7 cellular contexts compared by ENCODE assay signal in genomic region chr15:82327372-82327771, GRCh38. TPM values are rescaled to one million over a fixed set of nuclear protein-coding genes. Genes with fewer than 3 reads are reported as not detected.
A peak's percentile ranks its signal among the peaks of the same experiment; 100 is the strongest.
DNase-seq lines count a peak whose midpoint lies in the region; ATAC-seq, FAIRE-seq and TF ChIP-seq lines count a peak whose summit lies in the region.
"Not testable (repeated sequence)": the region's sequence is repeated elsewhere in the genome, so short reads cannot be mapped to it uniquely, and the experiment has no call there.
"Had no signal": no experiment of that assay in that cellular context is flagged by ENCODE, and none has a peak within 500 bp of the region (broad histone marks: within the 10 kb centered on the region; RNA-seq: fewer than 3 reads in every experiment).

No MANE protein-coding gene starts in this region.

- not testable (repeated sequence) for H3K9ac ChIP-seq in kidney (ENCODE audit: low read length in 2 of 2)

- 85 to 89% methylated on average over 8 of the region's 10 CpGs for WGBS in sigmoid colon, 2 donors

- H3K9me3 ChIP-seq in kidney (ENCODE audit: control insufficient read depth in 1 of 2, low read length in 2 of 2); sigmoid colon: not testable (repeated sequence)

- TF ChIP-seq EP300 in sigmoid colon (IDR thresholded peaks at IDR 0.05): not testable (repeated sequence)

- H3K4me1 Mint-ChIP-seq in chondrocyte (ENCODE audit: low read depth): not testable (repeated sequence)

- not testable (repeated sequence) for TF ChIP-seq POLR2A in sigmoid colon (IDR thresholded peaks at IDR 0.05)

- H3K27me3 Mint-ChIP-seq in chondrocyte (ENCODE audit: low read depth): not testable (repeated sequence)

- not testable (repeated sequence) for H3K4me3 ChIP-seq in kidney (ENCODE audit: low read length in 2 of 2); sigmoid colon

- H3K9me3 Mint-ChIP-seq in chondrocyte (ENCODE audit: low read depth): not testable (repeated sequence)

- not testable (repeated sequence) for ATAC-seq in Right ventricle myocardium superior (ENCODE audit: poor library complexity)

- H3K4me3 Mint-ChIP-seq in chondrocyte (ENCODE audit: unreplicated experiment): not testable (repeated sequence)

- TF ChIP-seq CTCF in chondrocyte (IDR thresholded peaks at IDR 0.05); kidney (IDR thresholded peaks at IDR 0.05; ENCODE audit: borderline replicate concordance, extremely low read depth, insufficient read depth); sigmoid colon (IDR thresholded peaks at IDR 0.05): not testable (repeated sequence)

- not testable (repeated sequence) for H3K27ac Mint-ChIP-seq in chondrocyte (ENCODE audit: unreplicated experiment)

- H3K4me1 ChIP-seq in kidney (ENCODE audit: control insufficient read depth in 1 of 2, insufficient read depth in 1 of 2, low read depth in 1 of 2, low read length in 2 of 2); sigmoid colon: not testable (repeated sequence)

- intact Hi-C loops in Right ventricle myocardium superior (cut with DNase I); kidney (cut with DNase I); sigmoid colon (cut with DNase I): not testable (repeated sequence)

- FAIRE-seq in kidney (lab: Jason Lieb, UNC): not testable (repeated sequence)

- not testable (repeated sequence) for H3K27me3 ChIP-seq in sigmoid colon

- H3K27ac ChIP-seq in kidney (ENCODE audit: low read depth in 2 of 2, low read length in 2 of 2); sigmoid colon: not testable (repeated sequence)

- H3K36me3 Mint-ChIP-seq in chondrocyte (ENCODE audit: low read depth): not testable (repeated sequence)

- peak; percentile 51 for DNase-seq in activated effector memory CD4-positive, alpha-beta T cell treated with anti-CD3 and anti-CD28 coated beads, Interleukin-2, amount 50 U/mL, for 16 hours
- DNase-seq in chondrocyte (ENCODE audit: low spot score): peak; percentile 32
- peak; percentile 12 for DNase-seq in Right ventricle myocardium superior
- peak; percentile 2 for DNase-seq in kidney
- peak; percentile 24 for DNase-seq in sigmoid colon
- DNase-seq in ureter (ENCODE audit: low spot score): peak; percentile 17

- not testable (repeated sequence) for H3K36me3 ChIP-seq in kidney (ENCODE audit: control insufficient read depth in 1 of 2, insufficient read depth in 2 of 2, low read length in 2 of 2); sigmoid colon

RNA-seq across cellular contexts. Expression of gene GOLGA6L10, which starts 21.9 kb away (rescaled TPM):
- total RNA-seq in chondrocyte: 1.2 to 2.4 TPM (median 2.0 TPM) in 3 replicates
- total RNA-seq in Right ventricle myocardium superior: 0.11 TPM
- total RNA-seq in kidney: 2.5 TPM
- 0.45 TPM for polyA plus RNA-seq in kidney (ENCODE audit: insufficient read depth, low read depth, low replicate concordance)
- total RNA-seq in sigmoid colon: 1 to 10 TPM; 1.8 to 3.0 (median 1.8) TPM
- 1 to 10 TPM in 2 of 3 donors, under 1 TPM in 1; 0.60 to 3.0 (median 1.4) TPM for polyA plus RNA-seq in sigmoid colon
- total RNA-seq in ureter: 4.3 TPM
- polyA plus RNA-seq: CD14-positive monocyte had no signal
